ENCODE assay signal across 2 cellular contexts in genomic region chrX:155215443-155216178, GRCh38.
TF ChIP-seq lines count a peak whose summit lies in the region.

No MANE protein-coding gene starts in this region.

TF ChIP-seq in HEK293, 187 proteins besides CTCF, POLR2A, EP300 and RAD21:
- TF ChIP-seq ZNF704 (tag by site-specific recombination; IDR thresholded peaks at IDR 0.05): no peak
- TF ChIP-seq ZNF140 (tag by site-specific recombination; IDR thresholded peaks at IDR 0.05): no peak
- no peak for TF ChIP-seq PRDM6 (tag by site-specific recombination; IDR thresholded peaks at IDR 0.05)
- TF ChIP-seq PRDM10 (tag by site-specific recombination; IDR thresholded peaks at IDR 0.05): peak; percentile 97
- TF ChIP-seq ZNF423 (tag by site-specific recombination; IDR thresholded peaks at IDR 0.05): no peak
- TF ChIP-seq ZBTB48 (tag by site-specific recombination; IDR thresholded peaks at IDR 0.05): peak; percentile 92
- peak; percentile 62; the same call in 1 of the 2 replicates for TF ChIP-seq ZNF335 (tag by site-specific recombination; conservative IDR thresholded peaks at IDR 0.05)
- TF ChIP-seq MZF1 (tag by site-specific recombination; IDR thresholded peaks at IDR 0.05; ENCODE audit: borderline replicate concordance): no peak

TF ChIP-seq in H1, 55 proteins besides CTCF, POLR2A, EP300 and RAD21 (continued from another document):
- TF ChIP-seq E2F6 (IDR thresholded peaks at IDR 0.05) (no peak), CEBPB (IDR thresholded peaks at IDR 0.05; ENCODE audit: low read depth, low read length) (no peak), POU5F1 (IDR thresholded peaks at IDR 0.05; ENCODE audit: low read depth, low read length) (no peak), HDAC2 (IDR thresholded peaks at IDR 0.05; ENCODE audit: borderline replicate concordance in 1 of 2, low read depth in 2 of 2, low read length in 2 of 2) (no peak)
TF ChIP-seq in H1: peak in this region for 0.
